In genomic region chr1:181134543-181135461, GRCh38 we compare ENCODE assay signal across 8 cellular contexts. TPM values are rescaled to one million over a fixed set of nuclear protein-coding genes. Genes with fewer than 3 reads are reported as not detected.
DNase-seq lines count a peak whose midpoint lies in the region; ATAC-seq, FAIRE-seq and TF ChIP-seq lines count a peak whose summit lies in the region.

No MANE protein-coding gene starts in this region.

- no peak for TF ChIP-seq RAD21 in SK-N-SH (IDR thresholded peaks at IDR 0.05; ENCODE audit: low read length)

- H3K4me1 ChIP-seq in SK-N-SH (ENCODE audit: control insufficient read depth in 1 of 2, insufficient read depth in 2 of 2, low read depth in 1 of 2, low read length in 1 of 2), result peaks cover 24 to 25% of the 10 kb centered on the region in 2 experiments

- POLR2A ChIA-PET in SK-N-SH (lab: Yijun Ruan, JAX), result interaction anchor here (1.1 to 2.3 kb wide), 5 partner anchors 18 to 208 kb away, joined by 3 to 10 read pairs (median 4); partner anchors contain the start of gene IER5
- POLR2A ChIA-PET in naive thymus-derived CD8-positive, alpha-beta T cell (lab: Charles Lee), result interaction anchor here (0.7 to 1.6 kb wide), 3 partner anchors 28 to 133 kb away, joined by 3 to 4 read pairs (median 4); no protein-coding TSS in a partner anchor

- FAIRE-seq in HTR-8/SVneo (lab: Jason Lieb, UNC), result peak; percentile 20

- H3K27ac Mint-ChIP-seq in effector memory CD8-positive, alpha-beta T cell, result peak overlapping the region; percentile 76 to 91
- peak overlapping the region in 8 of 10 donors; percentile 38 to 88 (median 68) for H3K27ac Mint-ChIP-seq in naive thymus-derived CD8-positive, alpha-beta T cell

- H3F3A ChIP-seq in SK-N-SH (replicated peaks; ENCODE audit: insufficient read depth), result peaks cover 11% of the 10 kb centered on the region

- peak overlapping the region; percentile 9; the same call in 1 of the 2 replicates for H3K4me2 ChIP-seq in SK-N-SH

- H3K36me3 Mint-ChIP-seq in effector memory CD8-positive, alpha-beta T cell (ENCODE audit: insufficient read depth), result peaks cover 3% of the 10 kb centered on the region
- no peaks in the 10 kb centered on the region for H3K36me3 Mint-ChIP-seq in naive thymus-derived CD8-positive, alpha-beta T cell

- H3K27me3 ChIP-seq in SK-N-SH (ENCODE audit: insufficient read depth), result no peaks in the 10 kb centered on the region

- TF ChIP-seq CTCF in SK-N-SH (IDR thresholded peaks at IDR 0.05), result no peak

- no peaks in the 10 kb centered on the region for H3K9me2 ChIP-seq in SK-N-SH

- peak overlapping the region; percentile 23; the same call in 1 of the 2 replicates for H2AFZ ChIP-seq in SK-N-SH (ENCODE audit: low read depth)

- no peak for TF ChIP-seq EP300 in SK-N-SH (IDR thresholded peaks at IDR 0.05; ENCODE audit: borderline replicate concordance in 1 of 2, low read depth in 1 of 2, low read length in 1 of 2)

- CTCF ChIA-PET in SK-N-SH (lab: Yijun Ruan, JAX), result interaction anchor here (1.0 to 1.5 kb wide), 6 partner anchors 10 to 96 kb away, joined by 3 to 5 read pairs (median 4); partner anchors contain the start of gene IER5

- no peaks in the 10 kb centered on the region for H3K9me3 Mint-ChIP-seq in effector memory CD8-positive, alpha-beta T cell
- H3K9me3 Mint-ChIP-seq in naive thymus-derived CD8-positive, alpha-beta T cell, result no peaks in the 10 kb centered on the region

- H3K79me2 ChIP-seq in SK-N-SH (ENCODE audit: insufficient read depth), result no peaks in the 10 kb centered on the region

- H3K9ac ChIP-seq in SK-N-SH, result peak overlapping the region; percentile 71

- no peak overlapping the region for H3K4me3 ChIP-seq in SK-N-SH (ENCODE audit: low read depth in 2 of 2, low read length in 1 of 2)

- H4K20me1 ChIP-seq in SK-N-SH (ENCODE audit: insufficient read depth), result no peaks in the 10 kb centered on the region

- WGBS in SK-N-SH (ENCODE audit: low lambda C conversion rate), result 78% methylated on average over 17 of the region's 17 CpGs

- H3K36me3 ChIP-seq in SK-N-SH (replicated peaks in 1 of 2; ENCODE audit: control insufficient read depth in 1 of 2, insufficient read depth in 2 of 2, low read length in 1 of 2), result no peaks in the 10 kb centered on the region

- H3K27ac ChIP-seq in SK-N-SH (ENCODE audit: low read depth in 2 of 2, low read length in 1 of 2), result peak overlapping the region; percentile 87 to 96

- no peaks in the 10 kb centered on the region for H3K27me3 Mint-ChIP-seq in effector memory CD8-positive, alpha-beta T cell
- H3K27me3 Mint-ChIP-seq in naive thymus-derived CD8-positive, alpha-beta T cell, result peaks cover 0 to 12% (median 4%) of the 10 kb centered on the region in 5 donors

- peak; percentile 32 for ATAC-seq in GM19467 (IDR thresholded peaks at IDR 0.05; ENCODE audit: unreplicated experiment)
- ATAC-seq in effector memory CD8-positive, alpha-beta T cell (replicated peaks), result peak; percentile 62
- peak; percentile 32 to 49 for ATAC-seq in naive thymus-derived CD8-positive, alpha-beta T cell

- peak overlapping the region; percentile 59 to 67 for H3K4me3 Mint-ChIP-seq in effector memory CD8-positive, alpha-beta T cell
- peak overlapping the region in 8 of 10 donors; percentile 26 to 81 (median 44) for H3K4me3 Mint-ChIP-seq in naive thymus-derived CD8-positive, alpha-beta T cell

- peaks cover 30 to 34% of the 10 kb centered on the region in 2 donors for H3K4me1 Mint-ChIP-seq in effector memory CD8-positive, alpha-beta T cell (ENCODE audit: low read depth in 2 of 2)
- peaks cover 19 to 88% (median 26%) of the 10 kb centered on the region in 4 donors for H3K4me1 Mint-ChIP-seq in naive thymus-derived CD8-positive, alpha-beta T cell

- peak; percentile 59 for DNase-seq in GDM1 (lab: John Stamatoyannopoulos, UW)
- peak; percentile 83 for DNase-seq in HTR-8/SVneo (ENCODE audit: insufficient read length, low spot score)
- peak; percentile 55 for DNase-seq in SK-N-SH
- DNase-seq in effector memory CD8-positive, alpha-beta T cell, result no peak
- no peak for DNase-seq in naive thymus-derived CD8-positive, alpha-beta T cell
- no peak for DNase-seq in OCI-M2 (lab: John Stamatoyannopoulos, UW; ENCODE audit: unreplicated experiment)
- DNase-seq in SK-N-DZ (ENCODE audit: low spot score), result no peak

- no peaks in the 10 kb centered on the region for H3K9me3 ChIP-seq in SK-N-SH

TF ChIP-seq in SK-N-SH, 30 proteins besides CTCF, POLR2A, EP300 and RAD21:
- no peak for TF ChIP-seq POLR2AphosphoS5 (IDR thresholded peaks at IDR 0.05; ENCODE audit: low read depth, low read length)
- no peak for TF ChIP-seq ELF1 (IDR thresholded peaks at IDR 0.05)
- peak; percentile 43; the same call in 1 of the 2 replicates for TF ChIP-seq TAF1 (IDR thresholded peaks at IDR 0.05; ENCODE audit: borderline replicate concordance, low read depth, low read length)
- TF ChIP-seq FOXJ3 (CRISPR knock-in tag; IDR thresholded peaks at IDR 0.05), result no peak
- TF ChIP-seq MAX (IDR thresholded peaks at IDR 0.05; ENCODE audit: low read depth), result peak; percentile 93
- no peak for TF ChIP-seq IRF3 (IDR thresholded peaks at IDR 0.05; ENCODE audit: low read depth, low read length)
- no peak for TF ChIP-seq SIN3A (IDR thresholded peaks at IDR 0.05; ENCODE audit: borderline replicate concordance, low read depth, low read length)
- no peak for TF ChIP-seq NFIC (IDR thresholded peaks at IDR 0.05; ENCODE audit: borderline replicate concordance)

RNA-seq across cellular contexts. Expression of gene IER5, which starts 46.3 kb away (rescaled TPM):
- 46.2 and 52.9 TPM in 2 replicates for polyA plus RNA-seq in SK-N-SH (2012; rRNA removed)
- polyA plus RNA-seq in SK-N-SH (2012; cell fraction: cytosol; rRNA removed), result 33.8 and 39.1 TPM in 2 replicates
- 64.9 and 69.1 TPM in 2 replicates for polyA plus RNA-seq in SK-N-SH (2012; cell fraction: nucleus; rRNA removed)
- 10 to 100 TPM; 18.7 to 19.6 TPM for total RNA-seq in naive thymus-derived CD8-positive, alpha-beta T cell
- polyA plus RNA-seq in naive thymus-derived CD8-positive, alpha-beta T cell, result 1 to 10 TPM; 2.5 to 9.4 (median 8.3) TPM
- polyA plus RNA-seq in SK-N-DZ (2014; cell fraction: cytosol; rRNA removed), result 6.8 and 8.7 TPM in 2 replicates
- polyA plus RNA-seq in SK-N-DZ (2014; cell fraction: nucleus; rRNA removed), result 5.2 and 6.5 TPM in 2 replicates

Comparison
In these comparisons a context has a peak if more than half of its experiments do, and no peak if none do; other contexts are left out.
1. DNase-seq: peak in GDM1 (single experiment), HTR-8/SVneo (single experiment) and SK-N-SH (single experiment); none in effector memory CD8-positive, alpha-beta T cell (0 of 3), naive thymus-derived CD8-positive, alpha-beta T cell (0 of 10), OCI-M2 (single experiment) and SK-N-DZ (single experiment).
2. Peak in every context shown above with its lines, with median percentiles within 50 percentile points of each other: ATAC-seq.